In genomic region chr3:196079736-196080516, GRCh38 we compare ENCODE assay signal across 8 cellular contexts. TPM values are rescaled to one million over a fixed set of nuclear protein-coding genes. Genes with fewer than 3 reads are reported as not detected.
DNase-seq lines count a peak whose midpoint lies in the region; ATAC-seq and TF ChIP-seq lines count a peak whose summit lies in the region.
"Not testable (repeated sequence)": the region's sequence is repeated elsewhere in the genome, so short reads cannot be mapped to it uniquely, and the experiment has no call there.

No MANE protein-coding gene starts in this region.

- not testable (repeated sequence) for H3K9me3 ChIP-seq in CD8-positive, alpha-beta T cell (ENCODE audit: low read length); SK-N-MC (ENCODE audit: low read depth, low read length); ectodermal cell (ENCODE audit: control insufficient read depth, low read length); iPS-18a (ENCODE audit: control insufficient read depth, low read depth, low read length); subcutaneous abdominal adipose tissue (ENCODE audit: control insufficient read depth in 5 of 5, low read length in 5 of 5)

- H3K36me3 Mint-ChIP-seq in CD8-positive, alpha-beta T cell = peaks cover 33% of the 10 kb centered on the region
- peaks cover 44% of the 10 kb centered on the region for H3K36me3 Mint-ChIP-seq in activated naive CD4-positive, alpha-beta T cell treated with anti-CD3 and anti-CD28 coated beads for 36 hours (ENCODE audit: low read depth)
- not testable (repeated sequence) for H3K36me3 Mint-ChIP-seq in neural crest cell (ENCODE audit: low read depth)

- peak overlapping the region; percentile 66 for H3K27ac Mint-ChIP-seq in CD8-positive, alpha-beta T cell
- H3K27ac Mint-ChIP-seq in activated naive CD4-positive, alpha-beta T cell treated with anti-CD3 and anti-CD28 coated beads for 36 hours = peak overlapping the region; percentile 93
- H3K27ac Mint-ChIP-seq in neural crest cell (ENCODE audit: unreplicated experiment) = not testable (repeated sequence)

- POLR2A ChIA-PET in CD8-positive, alpha-beta T cell (lab: Charles Lee) = interaction anchor here (0.9 to 1.9 kb wide), 3 partner anchors 30 to 102 kb away, joined by 3 to 8 read pairs (median 3); no protein-coding TSS in a partner anchor

- not testable (repeated sequence) for H3K9me3 Mint-ChIP-seq in CD8-positive, alpha-beta T cell; activated naive CD4-positive, alpha-beta T cell treated with anti-CD3 and anti-CD28 coated beads for 36 hours; neural crest cell

- H3K4me3 Mint-ChIP-seq in CD8-positive, alpha-beta T cell = peak overlapping the region; percentile 97
- peak overlapping the region; percentile 97 for H3K4me3 Mint-ChIP-seq in activated naive CD4-positive, alpha-beta T cell treated with anti-CD3 and anti-CD28 coated beads for 36 hours
- H3K4me3 Mint-ChIP-seq in neural crest cell = peak overlapping the region; percentile 96

- not testable (repeated sequence) for TF ChIP-seq CTCF in CD8-positive, alpha-beta T cell (IDR thresholded peaks at IDR 0.05); neural crest cell (conservative IDR thresholded peaks at IDR 0.05)

- WGBS in ectodermal cell, 2 experiments = 92 to 94% methylated on average over 16 of the region's 16 CpGs

- H3K9ac ChIP-seq in SK-N-MC (ENCODE audit: insufficient read length) (peak overlapping the region; percentile 91), iPS-18a (ENCODE audit: low read length) (peak overlapping the region; percentile 93)
- H3K9ac ChIP-seq in subcutaneous abdominal adipose tissue (ENCODE audit: low read length in 5 of 5) = not testable (repeated sequence)

- peaks cover 44% of the 10 kb centered on the region for H3K4me1 Mint-ChIP-seq in CD8-positive, alpha-beta T cell (ENCODE audit: low read depth)
- H3K4me1 Mint-ChIP-seq in activated naive CD4-positive, alpha-beta T cell treated with anti-CD3 and anti-CD28 coated beads for 36 hours (ENCODE audit: low read depth) = peaks cover 45% of the 10 kb centered on the region
- peaks cover 29% of the 10 kb centered on the region for H3K4me1 Mint-ChIP-seq in neural crest cell

- CTCF ChIA-PET in CD8-positive, alpha-beta T cell (lab: Charles Lee) = interaction anchor here (1.2 to 3.8 kb wide), 2 partner anchors 100 to 116 kb away, joined by 3 to 18 read pairs; no protein-coding TSS in a partner anchor
- CTCF ChIA-PET in activated naive CD4-positive, alpha-beta T cell treated with anti-CD3 and anti-CD28 coated beads for 36 hours (lab: Charles Lee) = interaction anchor here (1.0 to 11.8 kb wide), 2 partner anchors 100 to 115 kb away, joined by 3 to 186 read pairs; no protein-coding TSS in a partner anchor

- intact Hi-C loops in CD8-positive, alpha-beta T cell (cut with DNase I, micrococcal nuclease) = loop anchor here (5.0 to 10.0 kb wide), 5 partner anchors 173 to 657 kb away; partner anchors contain the start of genes PAK2 (in 2 of the 2), RNF168 (in 2 of the 2), FBXO45 (in 1 of the 2) and TNK2 (in 1 of the 2)
- intact Hi-C loops in activated naive CD4-positive, alpha-beta T cell treated with anti-CD3 and anti-CD28 coated beads for 36 hours (cut with micrococcal nuclease) = loop anchor here (5.0 to 10.0 kb wide), 2 partner anchors 88 to 1405 kb away; partner anchors contain the start of gene LSG1

- not testable (repeated sequence) for H3K36me3 ChIP-seq in CD8-positive, alpha-beta T cell (ENCODE audit: insufficient read depth, low read length); ectodermal cell (ENCODE audit: control insufficient read depth, insufficient read depth, low read length)
- H3K36me3 ChIP-seq in SK-N-MC (ENCODE audit: insufficient read depth, low read length) = peaks cover 19% of the 10 kb centered on the region
- peaks cover 11% of the 10 kb centered on the region for H3K36me3 ChIP-seq in iPS-18a (ENCODE audit: control insufficient read depth, low read depth, low read length)
- peaks cover 0 to 10% (median 4%) of the 10 kb centered on the region in 5 donors for H3K36me3 ChIP-seq in subcutaneous abdominal adipose tissue (ENCODE audit: control insufficient read depth in 5 of 5, insufficient read depth in 5 of 5, low read length in 5 of 5)

- not testable (repeated sequence) for H3K27ac ChIP-seq in CD8-positive, alpha-beta T cell (ENCODE audit: low read depth, low read length); SK-N-MC; ectodermal cell (ENCODE audit: insufficient read depth, low read depth, low read length, poor library complexity, severe bottlenecking); iPS-18a (ENCODE audit: low read length); subcutaneous abdominal adipose tissue (ENCODE audit: low read depth, low read length)

- not testable (repeated sequence) for ATAC-seq in CD8-positive, alpha-beta T cell

- not testable (repeated sequence) for H3K27me3 Mint-ChIP-seq in CD8-positive, alpha-beta T cell (ENCODE audit: low read depth); activated naive CD4-positive, alpha-beta T cell treated with anti-CD3 and anti-CD28 coated beads for 36 hours (ENCODE audit: low read depth); neural crest cell (ENCODE audit: low read depth)

- in situ Hi-C loops in KBM-7 (cut with MboI; ENCODE audit: low pct_unique_long_range_greater_than_20kb, low sequenced_read_pairs) = not testable (repeated sequence)

- H3K4me3 ChIP-seq in CD8-positive, alpha-beta T cell (ENCODE audit: low read depth, low read length) = not testable (repeated sequence)
- H3K4me3 ChIP-seq in SK-N-MC (peak overlapping the region; percentile 99), ectodermal cell (ENCODE audit: insufficient read depth, low read depth, low read length) (peak overlapping the region; percentile 83), iPS-18a (ENCODE audit: low read length) (peak overlapping the region; percentile 83), subcutaneous abdominal adipose tissue (ENCODE audit: low read depth in 1 of 5, low read length in 5 of 5) (peak overlapping the region; percentile 90 to 98 (median 93))

- H3K4me1 ChIP-seq in CD8-positive, alpha-beta T cell (ENCODE audit: insufficient read depth, low read length) = peaks cover 33% of the 10 kb centered on the region
- H3K4me1 ChIP-seq in ectodermal cell (ENCODE audit: control insufficient read depth, insufficient read depth, low read length); iPS-18a (ENCODE audit: control insufficient read depth, low read depth, low read length): not testable (repeated sequence)
- H3K4me1 ChIP-seq in subcutaneous abdominal adipose tissue (ENCODE audit: control insufficient read depth in 5 of 5, insufficient read depth in 5 of 5, low read length in 5 of 5) = peaks cover 3 to 27% (median 17%) of the 10 kb centered on the region in 5 donors

- H3K27me3 ChIP-seq in CD8-positive, alpha-beta T cell (ENCODE audit: insufficient read depth, low read length); ectodermal cell (ENCODE audit: control insufficient read depth, insufficient read depth, low read length, poor library complexity, severe bottlenecking); iPS-18a (ENCODE audit: control insufficient read depth, insufficient read depth, low read length); subcutaneous abdominal adipose tissue (ENCODE audit: control insufficient read depth in 5 of 5, insufficient read depth in 4 of 5, low read length in 5 of 5): not testable (repeated sequence)

- not testable (repeated sequence) for DNase-seq in CD8-positive, alpha-beta T cell; SK-N-MC (ENCODE audit: low read depth, low spot score); activated naive CD4-positive, alpha-beta T cell treated with anti-CD3 and anti-CD28 coated beads for 36 hours; neural crest cell (ENCODE audit: low read depth, low spot score)
- peak; percentile 46 for DNase-seq in KBM-7

RNA-seq across cellular contexts. Expression of gene TFRC, which starts 2.0 kb away (rescaled TPM):
- 100 to 1,000 TPM; 208 to 218 TPM for total RNA-seq in CD8-positive, alpha-beta T cell
- 100 to 1,000 TPM; 436 to 442 TPM for total RNA-seq in activated naive CD4-positive, alpha-beta T cell treated with anti-CD3 and anti-CD28 coated beads for 36 hours
- polyA plus RNA-seq in ectodermal cell (2013, experiment 1 of 4) = 43.4 TPM
- 52.5 TPM for polyA plus RNA-seq in ectodermal cell (2013, experiment 2 of 4)
- 42.7 TPM for polyA plus RNA-seq in ectodermal cell (2013, experiment 3 of 4)
- 38.7 TPM for polyA plus RNA-seq in ectodermal cell (2013, experiment 4 of 4)
- total RNA-seq in neural crest cell = 81.2 and 84.4 TPM in 2 replicates
